ENCODE assay signal across 24 cellular contexts in genomic region chr19:32824136-32824835, GRCh38. TPM values are rescaled to one million over a fixed set of nuclear protein-coding genes. Genes with fewer than 3 reads are reported as not detected.
DNase-seq lines count a peak whose midpoint lies in the region; ATAC-seq and TF ChIP-seq lines count a peak whose summit lies in the region.
"Had no signal": no experiment of that assay in that cellular context is flagged by ENCODE, and none has a peak within 500 bp of the region (broad histone marks: within the 10 kb centered on the region; RNA-seq: fewer than 3 reads in every experiment).

No MANE protein-coding gene starts in this region.

- no peak overlapping the region for H3K9ac ChIP-seq in parathyroid adenoma

- H3K9me3 ChIP-seq in parathyroid adenoma (ENCODE audit: control insufficient read depth, low read length) = no peaks in the 10 kb centered on the region
- H3K9me3 ChIP-seq: heart right ventricle, upper lobe of right lung had no signal

- H3K4me1 ChIP-seq in parathyroid adenoma = no peaks in the 10 kb centered on the region
- H3K4me1 ChIP-seq: heart right ventricle, upper lobe of right lung had no signal

- H3K27ac ChIP-seq in parathyroid adenoma = no peak overlapping the region
- H3K27ac ChIP-seq: epithelial cell of prostate, heart right ventricle, upper lobe of right lung had no signal

- peak; percentile 56 for ATAC-seq in left lobe of liver
- no peak for ATAC-seq in HG03442 (IDR thresholded peaks at IDR 0.05; ENCODE audit: unreplicated experiment)
- ATAC-seq: activated naive CD4-positive, alpha-beta T cell treated with anti-CD3 and anti-CD28 coated beads, Interleukin-2, amount 50 U/mL, for 72 hours; heart right ventricle; upper lobe of right lung had no signal

- no peak overlapping the region for H3K4me2 ChIP-seq in parathyroid adenoma (ENCODE audit: low read length)

- no peaks in the 10 kb centered on the region for H3K36me3 ChIP-seq in parathyroid adenoma (ENCODE audit: control insufficient read depth, insufficient read depth, low read length)
- H3K36me3 ChIP-seq: heart right ventricle, upper lobe of right lung had no signal

- peak overlapping the region; percentile 38 for H2AFZ ChIP-seq in parathyroid adenoma

- H3K79me2 ChIP-seq in parathyroid adenoma = no peaks in the 10 kb centered on the region

- no peaks in the 10 kb centered on the region for H3K27me3 ChIP-seq in parathyroid adenoma (ENCODE audit: control insufficient read depth, insufficient read depth, low read length)

- no peak for TF ChIP-seq CTCF in parathyroid adenoma (IDR thresholded peaks at IDR 0.05)

- peak; percentile 20 for DNase-seq in NCI-H146 (lab: John Stamatoyannopoulos, UW)
- no peak for DNase-seq in NCI-H146 treated with DMSO at 0.1 percent for 48 hours (lab: John Stamatoyannopoulos, UW; ENCODE audit: unreplicated experiment)
- DNase-seq in SK-N-DZ (ENCODE audit: low spot score) = peak; percentile 24
- no peak for DNase-seq in left lobe of liver (ENCODE audit: low spot score)
- no peak for DNase-seq in dedifferentiated amniotic fluid mesenchymal stem cell (ENCODE audit: extremely low spot score)
- no peak for DNase-seq in NCI-H1417 (lab: John Stamatoyannopoulos, UW)
- DNase-seq: 8988T; activated CD4-positive, alpha-beta T cell treated with anti-CD3 and anti-CD28 coated beads, Interleukin-2, amount 10 ng/mL, durations not matched to agents 24 days and 14 days; aorta; caudate nucleus; heart right ventricle; NCI-H1694 treated with DMSO at 0.1 percent for 48 hours; NCI-H2227 treated with DMSO at 0.1 percent for 48 hours; occipital lobe; right cardiac atrium; SHP77; stimulated activated CD4-positive, alpha-beta T cell treated with anti-CD3 and anti-CD28 coated beads, Interleukin-15, amount 100 ng/mL, for 24 hours; stimulated activated CD8-positive, alpha-beta memory T cell treated with anti-CD3 and anti-CD28 coated beads, Interleukin-4, amount 100 ng/mL, for 48 hours; upper lobe of right lung had no signal

- no peak overlapping the region for H3K4me3 ChIP-seq in parathyroid adenoma (ENCODE audit: low read depth, low read length)
- H3K4me3 ChIP-seq: heart right ventricle, upper lobe of right lung had no signal

RNA-seq across cellular contexts. Expression of gene SLC7A9, which starts 45.3 kb away (rescaled TPM):
- not detected in 2 replicates for polyA plus RNA-seq in SK-N-DZ (2014; cell fraction: cytosol; rRNA removed)
- polyA plus RNA-seq in SK-N-DZ (2014; cell fraction: nucleus; rRNA removed) = 1.5 TPM in 1 of 2 replicates, not detected in the other
- total RNA-seq in left lobe of liver = 11.4 TPM
- total RNA-seq: activated CD4-positive, alpha-beta T cell treated with anti-CD3 and anti-CD28 coated beads, Interleukin-2, amount 10 ng/mL, durations not matched to agents 24 days and 14 days; activated naive CD4-positive, alpha-beta T cell treated with anti-CD3 and anti-CD28 coated beads, Interleukin-2, amount 50 U/mL, for 72 hours; fibroblast of villous mesenchyme had no signal

Comparison
In these comparisons a context has a peak if more than half of its experiments do, and no peak if none do; other contexts are left out.
1. DNase-seq: peak in NCI-H146 (single experiment) and SK-N-DZ (single experiment); none in NCI-H146 treated with DMSO at 0.1 percent for 48 hours (single experiment), left lobe of liver (single experiment), dedifferentiated amniotic fluid mesenchymal stem cell (single experiment) and NCI-H1417 (0 of 3).